16 cellular contexts compared by ENCODE assay signal in genomic region chr16:66898207-66898606, GRCh38. TPM values are rescaled to one million over a fixed set of nuclear protein-coding genes. Genes with fewer than 3 reads are reported as not detected.
A peak's percentile ranks its signal among the peaks of the same experiment; 100 is the strongest.
DNase-seq lines count a peak whose midpoint lies in the region; ATAC-seq, FAIRE-seq and TF ChIP-seq lines count a peak whose summit lies in the region.
"Had no signal": no experiment of that assay in that cellular context is flagged by ENCODE, and none has a peak within 500 bp of the region (broad histone marks: within the 10 kb centered on the region; RNA-seq: fewer than 3 reads in every experiment).

No MANE protein-coding gene starts in this region.

- no peaks in the 10 kb centered on the region for H3K79me1 ChIP-seq in mesenchymal stem cell (replicated peaks; ENCODE audit: low read length, poor library complexity, severe bottlenecking)

- intact Hi-C loops in left cardiac atrium (cut with DNase I): loop anchor here in 1 of 2 donors (5.0 to 10.0 kb wide), 2 partner anchors 49 to 287 kb away; partner anchors contain the start of gene MATCAP1
- intact Hi-C loops in vagina (cut with DNase I): no loop called here
- intact Hi-C loops in left lung (cut with DNase I): no loop called here

- H3K23ac ChIP-seq in mesenchymal stem cell (ENCODE audit: low read length in 2 of 2): no peak overlapping the region

- H3K9me3 ChIP-seq in cardiac muscle cell (ENCODE audit: low read depth) (no peaks in the 10 kb centered on the region), mesenchymal stem cell (ENCODE audit: control insufficient read depth, low read length) (no peaks in the 10 kb centered on the region), vagina (no peaks in the 10 kb centered on the region), left lung (no peaks in the 10 kb centered on the region)
- H3K9me3 ChIP-seq: A549, Peyer's patch had no signal

- ATAC-seq in left cardiac atrium (no peak), left lung (no peak)
- ATAC-seq: A549 had no signal

- no peak overlapping the region for H2AFZ ChIP-seq in mesenchymal stem cell (ENCODE audit: low read depth, low read length)

- H3K27me3 ChIP-seq in cardiac muscle cell (no peaks in the 10 kb centered on the region), mesenchymal stem cell (ENCODE audit: control insufficient read depth in 1 of 2, insufficient read depth in 1 of 2, low read length in 2 of 2) (peaks cover 0 to 2% of the 10 kb centered on the region in 2 experiments), vagina (no peaks in the 10 kb centered on the region), left lung (no peaks in the 10 kb centered on the region)
- H3K27me3 ChIP-seq: Peyer's patch had no signal

- H3K14ac ChIP-seq in mesenchymal stem cell (ENCODE audit: low read length in 2 of 2): no peak overlapping the region

- no peak overlapping the region for H2BK120ac ChIP-seq in mesenchymal stem cell (ENCODE audit: low read depth, low read length)

- H3K18ac ChIP-seq in mesenchymal stem cell (ENCODE audit: low read depth in 1 of 2, low read length in 2 of 2): no peak overlapping the region

- H3K4ac ChIP-seq in mesenchymal stem cell (ENCODE audit: low read depth in 1 of 2, low read length in 2 of 2): no peak overlapping the region

- H2AK5ac ChIP-seq in mesenchymal stem cell (ENCODE audit: low read length, severe bottlenecking): no peak overlapping the region

- no peak overlapping the region for H3K9ac ChIP-seq in mesenchymal stem cell (ENCODE audit: low read length)

- WGBS in mesenchymal stem cell: 95% methylated on average over 2 of the region's 3 CpGs

- FAIRE-seq in HTR-8/SVneo (lab: Jason Lieb, UNC): no peak
- FAIRE-seq: A549, GM18507 had no signal

- H4K91ac ChIP-seq in mesenchymal stem cell (ENCODE audit: low read length): no peak overlapping the region

- H3K4me1 ChIP-seq in cardiac muscle cell (ENCODE audit: low read depth) (peaks cover 54% of the 10 kb centered on the region), mesenchymal stem cell (ENCODE audit: control insufficient read depth, insufficient read depth, low read depth, low read length) (peaks cover 28% of the 10 kb centered on the region), vagina (peaks cover 34% of the 10 kb centered on the region), left lung (peaks cover 14 to 17% of the 10 kb centered on the region in 2 donors)

- TF ChIP-seq POLR2A in vagina (IDR thresholded peaks at IDR 0.05): no peak

- TF ChIP-seq CTCF in cardiac muscle cell (IDR thresholded peaks at IDR 0.05; ENCODE audit: low read depth, low read length) (no peak), epithelial cell of esophagus (IDR thresholded peaks at IDR 0.05; ENCODE audit: insufficient read depth, low read depth, low read length, missing control alignments) (no peak), vagina (IDR thresholded peaks at IDR 0.05) (no peak), left lung (IDR thresholded peaks at IDR 0.05) (no peak)

- H3K36me3 ChIP-seq in cardiac muscle cell: no peaks in the 10 kb centered on the region
- peaks cover 3 to 4% of the 10 kb centered on the region in 2 experiments for H3K36me3 ChIP-seq in mesenchymal stem cell (ENCODE audit: control insufficient read depth in 1 of 2, insufficient read depth in 2 of 2, low read depth in 1 of 2, low read length in 2 of 2)
- H3K36me3 ChIP-seq in vagina: no peaks in the 10 kb centered on the region
- H3K36me3 ChIP-seq in left lung: no peaks in the 10 kb centered on the region
- H3K36me3 ChIP-seq: Peyer's patch had no signal

- no peak overlapping the region for H2BK12ac ChIP-seq in mesenchymal stem cell (ENCODE audit: low read length in 2 of 2)

- no peak overlapping the region for H2BK15ac ChIP-seq in mesenchymal stem cell (ENCODE audit: low read depth, poor library complexity, severe bottlenecking)

- H3K4me2 ChIP-seq in mesenchymal stem cell (ENCODE audit: low read length, poor library complexity, severe bottlenecking): no peak overlapping the region
- H3K4me2 ChIP-seq: A549 had no signal

- H2BK5ac ChIP-seq in mesenchymal stem cell (ENCODE audit: low read depth, low read length, poor library complexity, severe bottlenecking): no peak overlapping the region

- H3K27ac ChIP-seq in cardiac muscle cell (peak overlapping the region; percentile 100), mesenchymal stem cell (ENCODE audit: low read length, poor library complexity, severe bottlenecking) (no peak overlapping the region), vagina (peak overlapping the region; percentile 91), left lung (peak overlapping the region in 1 of 2 donors; percentile 74)

- H3K4me3 ChIP-seq in cardiac muscle cell: no peak overlapping the region
- no peak overlapping the region for H3K4me3 ChIP-seq in epithelial cell of esophagus (ENCODE audit: low read length)
- no peak overlapping the region for H3K4me3 ChIP-seq in mesenchymal stem cell (ENCODE audit: insufficient read depth in 1 of 2, low read depth in 1 of 2, low read length in 2 of 2)
- no peak overlapping the region for H3K4me3 ChIP-seq in vagina
- no peak overlapping the region for H3K4me3 ChIP-seq in left lung
- H3K4me3 ChIP-seq: A549, Peyer's patch had no signal

- DNase-seq in cardiac muscle cell (ENCODE audit: low read depth in 1 of 2, low spot score in 1 of 2) (no peak), left cardiac atrium (no peak), epithelial cell of esophagus (ENCODE audit: low read depth) (peak; percentile 92), mesenchymal stem cell (peak; percentile 62), vagina (ENCODE audit: extremely low spot score in 2 of 2) (no peak), NCI-H2196 (lab: John Stamatoyannopoulos, UW; ENCODE audit: unreplicated experiment) (no peak), HTR-8/SVneo (ENCODE audit: insufficient read length, low spot score) (no peak), left lung (no peak)
- DNase-seq: hippocampal formation, NCI-H2171 treated with DMSO at 0.1 percent for 48 hours, T1000 had no signal

- H4K8ac ChIP-seq in mesenchymal stem cell (ENCODE audit: low read length): no peak overlapping the region

RNA-seq across cellular contexts. Expression of gene PDP2, which starts 17.9 kb away (rescaled TPM):
- total RNA-seq in cardiac muscle cell: 6.0 and 19.4 TPM in 2 replicates
- 4.1 and 7.4 TPM in 2 replicates for polyA plus RNA-seq in cardiac muscle cell
- total RNA-seq in left cardiac atrium: 1 to 10 TPM; 6.8 to 8.1 TPM
- 7.9 TPM for polyA plus RNA-seq in mesenchymal stem cell (2013, experiment 1 of 2)
- 7.3 TPM for polyA plus RNA-seq in mesenchymal stem cell (2013, experiment 2 of 2)
- total RNA-seq in vagina: 14.0 TPM
- total RNA-seq in left lung: 10 to 100 TPM; 17.4 to 36.3 TPM

RNA-seq across cellular contexts. Expression of gene CDH16, which starts 20.5 kb away (rescaled TPM):
- total RNA-seq in cardiac muscle cell (0.07 and 4.4 TPM in 2 replicates), left cardiac atrium (under 1 TPM; 0.39 to 0.47 TPM), vagina (0.25 TPM), left lung (under 1 TPM in 1 of 2 donors, not detected in 1; 0.32 TPM)
- polyA plus RNA-seq in cardiac muscle cell: not detected in 2 replicates
- polyA plus RNA-seq in mesenchymal stem cell (2013, experiment 1 of 2): not detected
- not detected for polyA plus RNA-seq in mesenchymal stem cell (2013, experiment 2 of 2)
- total RNA-seq: dermis microvascular lymphatic vessel endothelial cell, subcutaneous adipose tissue had no signal

RNA-seq across cellular contexts. Expression of gene RRAD, which starts 27.1 kb away (rescaled TPM):
- total RNA-seq in cardiac muscle cell (51.6 and 246 TPM in 2 replicates), left cardiac atrium (100 to 1,000 TPM in 1 of 2 donors, 10 to 100 TPM in 1; 58.3 to 325 TPM), vagina (49.1 TPM), left lung (10 to 100 TPM in 1 of 2 donors, 1 to 10 TPM in 1; 8.2 to 31.8 TPM)
- 73.8 and 318 TPM in 2 replicates for polyA plus RNA-seq in cardiac muscle cell
- 6.9 TPM for polyA plus RNA-seq in mesenchymal stem cell (2013, experiment 1 of 2)
- 7.7 TPM for polyA plus RNA-seq in mesenchymal stem cell (2013, experiment 2 of 2)

RNA-seq across cellular contexts. Expression of gene CIAO2B, which starts 36.0 kb away (rescaled TPM):
- 151 and 184 TPM in 2 replicates for total RNA-seq in cardiac muscle cell
- 194 and 242 TPM in 2 replicates for polyA plus RNA-seq in cardiac muscle cell
- 100 to 1,000 TPM in 1 of 2 donors, 10 to 100 TPM in 1; 92.7 to 120 TPM for total RNA-seq in left cardiac atrium
- polyA plus RNA-seq in mesenchymal stem cell (2013, experiment 1 of 2): 110 TPM
- 117 TPM for polyA plus RNA-seq in mesenchymal stem cell (2013, experiment 2 of 2)
- total RNA-seq in vagina: 105 TPM
- total RNA-seq in left lung: 10 to 100 TPM; 81.7 to 82.5 TPM

RNA-seq across cellular contexts. Expression of gene CES2, which starts 37.1 kb away (rescaled TPM):
- 67.9 and 84.2 TPM in 2 replicates for total RNA-seq in cardiac muscle cell
- polyA plus RNA-seq in cardiac muscle cell: 69.1 and 94.3 TPM in 2 replicates
- 10 to 100 TPM; 27.6 to 48.0 TPM for total RNA-seq in left cardiac atrium
- 27.4 TPM for polyA plus RNA-seq in mesenchymal stem cell (2013, experiment 1 of 2)
- polyA plus RNA-seq in mesenchymal stem cell (2013, experiment 2 of 2): 27.4 TPM
- 55.7 TPM for total RNA-seq in vagina
- 10 to 100 TPM; 31.7 to 38.4 TPM for total RNA-seq in left lung

Comparison
In these comparisons a context has a peak if more than half of its experiments do, and no peak if none do; other contexts are left out.
1. DNase-seq: peak in epithelial cell of esophagus (single experiment) and mesenchymal stem cell (single experiment); none in cardiac muscle cell (0 of 2), left cardiac atrium (single experiment), vagina (0 of 2), NCI-H2196 (single experiment), HTR-8/SVneo (single experiment) and left lung (0 of 2).